ENCODE assay signal across 9 cellular contexts in the genomic region with DNA sequence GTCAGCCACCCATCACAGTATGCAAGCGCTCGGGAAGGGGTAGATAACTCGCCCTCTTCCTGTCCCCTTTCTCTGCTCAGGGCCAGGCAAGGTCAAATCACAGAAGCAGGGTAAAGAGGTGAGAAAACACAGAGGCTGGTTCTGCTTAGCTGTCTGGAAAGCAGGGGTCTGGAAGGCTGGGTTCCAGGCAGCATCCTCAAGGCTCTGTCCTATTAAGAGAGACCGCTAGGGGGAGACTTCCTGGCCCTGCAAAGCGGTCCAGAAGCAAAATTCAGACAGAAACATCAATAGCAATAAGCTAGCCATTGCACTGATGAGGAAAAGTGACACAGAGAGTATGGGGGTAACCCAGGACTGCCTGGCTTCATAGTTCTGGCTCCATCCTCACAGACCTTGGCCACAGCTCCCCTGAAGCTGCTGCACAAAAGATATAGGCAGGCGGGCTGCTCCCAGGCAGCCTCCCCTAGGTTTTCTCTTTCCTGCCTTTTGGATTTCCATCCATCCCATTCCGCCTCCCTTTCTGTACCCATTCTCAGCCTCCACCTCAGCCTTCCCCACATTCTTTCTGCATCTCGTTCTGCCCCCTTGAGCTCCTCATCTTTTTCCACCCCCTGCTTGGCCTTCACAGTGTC.
DNase-seq lines count a peak whose midpoint lies in the region; ATAC-seq and TF ChIP-seq lines count a peak whose summit lies in the region.
"Had no signal": no experiment of that assay in that cellular context is flagged by ENCODE, and none has a peak within 500 bp of the region (broad histone marks: within the 10 kb centered on the region; RNA-seq: fewer than 3 reads in every experiment).

No MANE protein-coding gene starts in this region.

- H3K27ac Mint-ChIP-seq in nephron = no peak overlapping the region
- no peak overlapping the region for H3K27ac Mint-ChIP-seq in activated T-cell treated with anti-CD3 and anti-CD28 coated beads, Interleukin-2, amount 50 U/mL, for 72 hours
- H3K27ac Mint-ChIP-seq: activated naive CD4-positive, alpha-beta T cell treated with anti-CD3 and anti-CD28 coated beads, Interleukin-2, amount 50 U/mL, for 72 hours had no signal

- CTCF ChIA-PET in mammary epithelial cell (lab: Charles Lee; ENCODE audit: low non-redundant PET) = interaction anchor here (0.6 to 1.0 kb wide), 3 partner anchors 14 to 413 kb away, joined by 3 to 4 read pairs (median 4); no protein-coding TSS in a partner anchor

- H3K9ac ChIP-seq in mammary epithelial cell (ENCODE audit: insufficient read depth, low read length) = no peak overlapping the region

- no peak overlapping the region for H3K4me3 Mint-ChIP-seq in nephron
- no peak overlapping the region for H3K4me3 Mint-ChIP-seq in activated T-cell treated with anti-CD3 and anti-CD28 coated beads, Interleukin-2, amount 50 U/mL, for 72 hours

- no peak overlapping the region for H3K27ac ChIP-seq in mammary epithelial cell (ENCODE audit: insufficient read depth, low read depth, low read length)

- DNase-seq in ELR (ENCODE audit: low read depth) (peak; percentile 61), LHCN-M2 (ENCODE audit: low read depth) (peak; percentile 6), mammary epithelial cell (no peak), cortex of kidney (lab: John Stamatoyannopoulos, UW) (no peak)
- DNase-seq in stimulated activated CD8-positive, alpha-beta memory T cell treated with anti-CD3 and anti-CD28 coated beads, Interleukin-4, amount 100 ng/mL, for 48 hours = no peak
- DNase-seq in activated T-cell treated with anti-CD3 and anti-CD28 coated beads, Interleukin-2, amount 50 U/mL, for 1 hour = no peak
- no peak for DNase-seq in activated T-cell treated with anti-CD3 and anti-CD28 coated beads, Interleukin-2, amount 50 U/mL, for 72 hours

- intact Hi-C loops in mammary epithelial cell (cut with micrococcal nuclease) = loop anchor here (1.0 to 5.0 kb wide), 2 partner anchors 312 to 390 kb away; a partner anchor contains a TSS

- H3K4me3 ChIP-seq in mammary epithelial cell (replicated peaks in 1 of 3; ENCODE audit: insufficient read depth in 1 of 3, low read depth in 2 of 3, low read length in 3 of 3) = no peak overlapping the region

- H3K79me2 ChIP-seq in mammary epithelial cell (ENCODE audit: insufficient read depth, low read length) = no peaks in the 10 kb centered on the region

- no TSS peak for BruUV-seq in mammary epithelial cell (replicated peaks; lab: Mats Ljungman, UMichigan)

- no peaks in the 10 kb centered on the region for H3K4me1 Mint-ChIP-seq in nephron
- H3K4me1 Mint-ChIP-seq in activated T-cell treated with anti-CD3 and anti-CD28 coated beads, Interleukin-2, amount 50 U/mL, for 72 hours (ENCODE audit: low read depth) = no peaks in the 10 kb centered on the region

- H3K36me3 Mint-ChIP-seq in nephron (ENCODE audit: low read depth) = no peaks in the 10 kb centered on the region
- peaks cover 0 to 3% of the 10 kb centered on the region in 2 donors for H3K36me3 Mint-ChIP-seq in activated T-cell treated with anti-CD3 and anti-CD28 coated beads, Interleukin-2, amount 50 U/mL, for 72 hours (ENCODE audit: insufficient read depth in 2 of 2)
- H3K36me3 Mint-ChIP-seq: activated naive CD4-positive, alpha-beta T cell treated with anti-CD3 and anti-CD28 coated beads, Interleukin-2, amount 50 U/mL, for 72 hours had no signal

- H3K9me3 ChIP-seq in mammary epithelial cell (replicated peaks; ENCODE audit: insufficient read depth, low read length) = no peaks in the 10 kb centered on the region

- H3K9me3 Mint-ChIP-seq in nephron = peaks cover 10% of the 10 kb centered on the region
- H3K9me3 Mint-ChIP-seq in activated T-cell treated with anti-CD3 and anti-CD28 coated beads, Interleukin-2, amount 50 U/mL, for 72 hours = peaks cover 4 to 7% of the 10 kb centered on the region in 2 donors

- TF ChIP-seq CTCF in mammary epithelial cell (conservative IDR thresholded peaks at IDR 0.05 in 1 of 2, IDR thresholded peaks at IDR 0.05 in 1 of 2; ENCODE audit: extremely low read depth in 1 of 2, insufficient read depth in 1 of 2, low read depth in 1 of 2, low read length in 2 of 2) (peak; percentile 72 to 86), nephron (IDR thresholded peaks at IDR 0.05; ENCODE audit: unreplicated experiment in 3 of 3) (peak; percentile 63 to 73 (median 71))

- no peak overlapping the region for H2AFZ ChIP-seq in mammary epithelial cell (ENCODE audit: low read depth, low read length)

- WGBS in mammary epithelial cell (ENCODE audit: low coverage, missing lambda C conversion rate) = 42% methylated on average over 6 of the region's 8 CpGs

- dilution Hi-C loops in mammary epithelial cell (cut with HindIII; ENCODE audit: low sequenced_read_pairs) = no loop called here

- no peak for ATAC-seq in activated T-cell treated with anti-CD3 and anti-CD28 coated beads, Interleukin-2, amount 50 U/mL, for 72 hours (replicated peaks in 1 of 2)
- ATAC-seq: activated naive CD4-positive, alpha-beta T cell treated with anti-CD3 and anti-CD28 coated beads, Interleukin-2, amount 50 U/mL, for 72 hours had no signal

- H4K20me1 ChIP-seq in mammary epithelial cell (ENCODE audit: insufficient read depth, low read length) = no peaks in the 10 kb centered on the region

- H3K4me2 ChIP-seq in mammary epithelial cell (ENCODE audit: insufficient read depth, low read depth, low read length) = no peak overlapping the region

- no peaks in the 10 kb centered on the region for H3K4me1 ChIP-seq in mammary epithelial cell (ENCODE audit: insufficient read depth, low read length)

- H3K27me3 ChIP-seq in mammary epithelial cell (ENCODE audit: insufficient read depth, low read length) = no peaks in the 10 kb centered on the region

- in situ Hi-C loops in mammary epithelial cell (cut with MboI; ENCODE audit: low sequenced_read_pairs in 2 of 2) = loop anchor here (25.0 kb wide), 1 partner anchor 387 kb away; no protein-coding TSS in a partner anchor

- peaks cover 11% of the 10 kb centered on the region for H3K27me3 Mint-ChIP-seq in nephron (ENCODE audit: low read depth)
- no peaks in the 10 kb centered on the region for H3K27me3 Mint-ChIP-seq in activated T-cell treated with anti-CD3 and anti-CD28 coated beads, Interleukin-2, amount 50 U/mL, for 72 hours (ENCODE audit: low read depth)

- no peaks in the 10 kb centered on the region for H3K36me3 ChIP-seq in mammary epithelial cell (ENCODE audit: insufficient read depth, low read length)

Comparison
In these comparisons a context has a peak if more than half of its experiments do, and no peak if none do; other contexts are left out.
1. DNase-seq: peak in ELR (single experiment) and LHCN-M2 (single experiment); none in mammary epithelial cell (single experiment), stimulated activated CD8-positive, alpha-beta memory T cell treated with anti-CD3 and anti-CD28 coated beads, Interleukin-4, amount 100 ng/mL, for 48 hours (single experiment), cortex of kidney (single experiment), activated T-cell treated with anti-CD3 and anti-CD28 coated beads, Interleukin-2, amount 50 U/mL, for 1 hour (single experiment) and activated T-cell treated with anti-CD3 and anti-CD28 coated beads, Interleukin-2, amount 50 U/mL, for 72 hours (0 of 2).